In the genomic region with DNA sequence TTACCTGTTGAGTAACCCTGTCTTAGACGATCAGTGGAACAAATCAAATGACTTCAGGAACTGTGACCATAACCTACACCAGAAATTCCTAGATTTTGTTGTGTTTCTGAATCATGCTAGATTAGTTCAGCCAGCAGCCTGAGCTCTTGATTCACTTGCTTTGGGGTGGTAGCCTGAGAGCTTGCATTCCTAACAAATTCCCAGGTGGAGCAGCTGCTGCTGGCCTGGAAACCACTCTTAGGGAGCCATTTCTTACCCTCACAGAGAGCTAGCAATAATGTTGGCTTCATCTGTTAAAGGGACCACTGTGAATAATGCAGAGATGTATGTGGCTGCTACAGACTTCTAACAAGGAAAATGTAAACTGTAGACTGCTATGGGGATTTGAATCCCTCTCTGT, we compare ENCODE assay signal across 15 cellular contexts.
DNase-seq lines count a peak whose midpoint lies in the region; ATAC-seq, FAIRE-seq and TF ChIP-seq lines count a peak whose summit lies in the region.
"Had no signal": no experiment of that assay in that cellular context is flagged by ENCODE, and none has a peak within 500 bp of the region (broad histone marks: within the 10 kb centered on the region; RNA-seq: fewer than 3 reads in every experiment).

No MANE protein-coding gene starts in this region.

- no peak overlapping the region for H3K56ac ChIP-seq in H1 (replicated peaks; ENCODE audit: insufficient read length, low read depth, low read length)

- TF ChIP-seq CTCF in H1 (IDR thresholded peaks at IDR 0.05; ENCODE audit: control extremely low read depth in 1 of 3, insufficient read depth in 1 of 3, low read depth in 1 of 3, low read length in 3 of 3) (no peak), transverse colon (IDR thresholded peaks at IDR 0.05) (no peak), pancreas (IDR thresholded peaks at IDR 0.05) (no peak)

- H3K14ac ChIP-seq in H1 (ENCODE audit: insufficient read length) (no peak overlapping the region), neuronal stem cell (ENCODE audit: low read length) (no peak overlapping the region)

- H3K9ac ChIP-seq in H1 (replicated peaks in 1 of 4; ENCODE audit: extremely low read depth in 1 of 4, low read depth in 3 of 4, low read length in 3 of 4) (no peak overlapping the region), neuronal stem cell (ENCODE audit: low read depth, low read length, poor library complexity) (no peak overlapping the region)
- H3K9ac ChIP-seq: BLaER1, GM23248 had no signal

- intact Hi-C loops in transverse colon (cut with DNase I; ENCODE audit: low total_unique reads) (no loop called here), pancreas (cut with DNase I) (no loop called here)

- TF ChIP-seq EP300 in H1 (IDR thresholded peaks at IDR 0.05; ENCODE audit: borderline replicate concordance in 1 of 2, low read depth in 2 of 2, low read length in 2 of 2) (no peak), transverse colon (IDR thresholded peaks at IDR 0.05; ENCODE audit: low read depth) (no peak)

- no peak for FAIRE-seq in H1 (lab: Jason Lieb, UNC)
- FAIRE-seq in pancreas (lab: Jason Lieb, UNC), result no peak

- H2BK5ac ChIP-seq in H1 (ENCODE audit: low read depth, low read length), result no peak overlapping the region
- H2BK5ac ChIP-seq in neuronal stem cell (ENCODE audit: low read length), result no peak overlapping the region

- H3K79me2 ChIP-seq in H1 (ENCODE audit: control insufficient read depth in 1 of 2, insufficient read depth in 2 of 2, low read length in 2 of 2), result no peaks in the 10 kb centered on the region

- in situ Hi-C loops in transverse colon (cut with MboI; ENCODE audit: low pct_ligation_motif_present in 1 of 4, low pct_unique_long_range_greater_than_20kb in 1 of 4, low sequenced_read_pairs in 3 of 4), result no loop called here

- no peak overlapping the region for H4K91ac ChIP-seq in H1 (replicated peaks; ENCODE audit: insufficient read length, low read length)
- no peak overlapping the region for H4K91ac ChIP-seq in neuronal stem cell (ENCODE audit: low read depth, low read length, poor library complexity)

- 92% methylated on average over 1 of the region's 1 CpG; no CpG with 5 or more reads in 1 of the 2 experiments for WGBS in H1 (ENCODE audit: extremely low coverage in 1 of 2, insufficient coverage in 1 of 2, insufficient read length in 1 of 2, insufficient replicate concordance in 2 of 2, low coverage in 1 of 2, low lambda C conversion rate in 2 of 2, missing lambda C conversion rate in 1 of 2), 2 experiments
- no CpG with 5 or more reads among the region's 1 CpG for WGBS in neuronal stem cell (ENCODE audit: extremely low coverage in 2 of 2, insufficient read length in 2 of 2, insufficient replicate concordance in 1 of 2), 2 donors
- 69 to 80% methylated on average over 1 of the region's 1 CpG for WGBS in transverse colon (ENCODE audit: low coverage in 1 of 2), 2 donors
- WGBS in pancreas, 2 donors, result 28 to 46% methylated on average over 1 of the region's 1 CpG

- peak overlapping the region; percentile 76; the same call in 1 of the 2 replicates for H2AFZ ChIP-seq in H1 (ENCODE audit: low read length)
- H2AFZ ChIP-seq in neuronal stem cell (ENCODE audit: low read length), result peak overlapping the region; percentile 43
- H2AFZ ChIP-seq: GM23248 had no signal

- TF ChIP-seq RAD21 in H1 (IDR thresholded peaks at IDR 0.05 in 1 of 2, conservative IDR thresholded peaks at IDR 0.05 in 1 of 2; ENCODE audit: low read depth in 2 of 2, low read length in 2 of 2), result no peak

- POLR2A ChIA-PET in H1 (lab: Charles Lee; ENCODE audit: partially characterized antibody), result no interaction called here

- H3K27ac ChIP-seq in H1 (ENCODE audit: low read depth, low read length), result no peak overlapping the region
- H3K27ac ChIP-seq in neuronal stem cell (replicated peaks; ENCODE audit: low read length), result no peak overlapping the region
- no peak overlapping the region for H3K27ac ChIP-seq in transverse colon
- H3K27ac ChIP-seq in pancreas, result no peak overlapping the region
- H3K27ac ChIP-seq: BLaER1, GM23248, HL-60 had no signal

- TF ChIP-seq POLR2A in H1 (IDR thresholded peaks at IDR 0.05; ENCODE audit: control extremely low read depth in 1 of 2, low read depth in 2 of 2, low read length in 2 of 2) (no peak), transverse colon (IDR thresholded peaks at IDR 0.05) (no peak)

- DNase-seq in ELF-1 (ENCODE audit: low read depth, low spot score), result peak; percentile 11
- no peak for DNase-seq in H1 (ENCODE audit: low read depth in 1 of 2, low spot score in 2 of 2)
- DNase-seq in iPS-NIHi11 (ENCODE audit: low spot score), result peak; percentile 6
- no peak for DNase-seq in neuronal stem cell (ENCODE audit: low spot score)
- no peak for DNase-seq in transverse colon
- DNase-seq in pancreas, result no peak
- DNase-seq in NCI-H1694 treated with DMSO at 0.1 percent for 48 hours (lab: John Stamatoyannopoulos, UW), result no peak
- DNase-seq: 8988T; AML-193; Caco-2; CD8-positive, alpha-beta memory T cell; GM23248; H9 had no signal

- H2BK120ac ChIP-seq in H1 (replicated peaks; ENCODE audit: low read depth, low read length) (no peak overlapping the region), neuronal stem cell (ENCODE audit: low read depth, low read length) (no peak overlapping the region)

- CTCF ChIA-PET in H1 (lab: Charles Lee; ENCODE audit: partially characterized antibody), result interaction anchor here (0.6 to 1.0 kb wide), 4 partner anchors 13 to 871 kb away, joined by 3 to 4 read pairs (median 3); no protein-coding TSS in a partner anchor

- H3K36me3 ChIP-seq in H1 (ENCODE audit: control insufficient read depth in 2 of 4, insufficient read depth in 4 of 4, low read length in 3 of 4) (no peaks in the 10 kb centered on the region), neuronal stem cell (replicated peaks in 1 of 2; ENCODE audit: control insufficient read depth in 2 of 2, insufficient read depth in 2 of 2, low read length in 2 of 2) (no peaks in the 10 kb centered on the region), transverse colon (no peaks in the 10 kb centered on the region), pancreas (no peaks in the 10 kb centered on the region)
- H3K36me3 ChIP-seq: BLaER1 had no signal

- H3K27me3 ChIP-seq in H1 (replicated peaks in 1 of 4; ENCODE audit: control insufficient read depth in 3 of 4, extremely low read depth in 1 of 4, insufficient read depth in 3 of 4, low read length in 3 of 4) (no peaks in the 10 kb centered on the region), neuronal stem cell (ENCODE audit: control insufficient read depth in 3 of 3, insufficient read depth in 3 of 3, low read depth in 1 of 3, low read length in 3 of 3) (no peaks in the 10 kb centered on the region), transverse colon (no peaks in the 10 kb centered on the region), pancreas (no peaks in the 10 kb centered on the region)
- H3K27me3 ChIP-seq: BLaER1 had no signal

- H4K8ac ChIP-seq in H1 (ENCODE audit: extremely low read depth, insufficient read depth, low read length) (no peak overlapping the region), neuronal stem cell (ENCODE audit: low read depth, low read length) (no peak overlapping the region)

- H3K18ac ChIP-seq in H1 (ENCODE audit: extremely low read depth, low read length), result no peak overlapping the region
- H3K18ac ChIP-seq in neuronal stem cell (ENCODE audit: low read length), result no peak overlapping the region

- H2BK15ac ChIP-seq in H1 (ENCODE audit: low read length), result no peak overlapping the region
- no peak overlapping the region for H2BK15ac ChIP-seq in neuronal stem cell (ENCODE audit: low read length)

- H3K4me2 ChIP-seq in H1 (ENCODE audit: insufficient read depth in 1 of 2, low read depth in 2 of 2, low read length in 2 of 2) (no peak overlapping the region), neuronal stem cell (ENCODE audit: insufficient read depth, low read length, poor library complexity, severe bottlenecking) (no peak overlapping the region)
- H3K4me2 ChIP-seq: BLaER1 had no signal

- H3K23ac ChIP-seq in H1 (ENCODE audit: insufficient read length) (no peak overlapping the region), neuronal stem cell (ENCODE audit: low read depth, low read length, poor library complexity) (no peak overlapping the region)

- H3K4me1 ChIP-seq in H1 (replicated peaks in 1 of 4; ENCODE audit: control insufficient read depth in 3 of 4, insufficient read depth in 4 of 4, low read length in 3 of 4) (no peaks in the 10 kb centered on the region), neuronal stem cell (ENCODE audit: control insufficient read depth in 2 of 2, insufficient read depth in 1 of 2, low read depth in 1 of 2, low read length in 2 of 2) (no peaks in the 10 kb centered on the region), transverse colon (no peaks in the 10 kb centered on the region), pancreas (no peaks in the 10 kb centered on the region)
- H3K4me1 ChIP-seq: Caco-2 had no signal

- H2BK20ac ChIP-seq in H1 (ENCODE audit: low read length), result no peak overlapping the region

- no peaks in the 10 kb centered on the region for H3K23me2 ChIP-seq in H1 (ENCODE audit: low read depth, low read length)

- H3K79me1 ChIP-seq in H1 (ENCODE audit: low read depth, low read length), result no peaks in the 10 kb centered on the region
- no peaks in the 10 kb centered on the region for H3K79me1 ChIP-seq in neuronal stem cell (ENCODE audit: low read depth, low read length)

- ATAC-seq in pancreas, result no peak

- no peak overlapping the region for H4K5ac ChIP-seq in H1 (ENCODE audit: insufficient read length, low read depth, low read length)

- H3K4me3 ChIP-seq in H1 (ENCODE audit: extremely low read depth in 1 of 4, insufficient read depth in 2 of 4, low read depth in 3 of 4, low read length in 4 of 4), result no peak overlapping the region
- H3K4me3 ChIP-seq in neuronal stem cell (ENCODE audit: low read length in 2 of 2), result no peak overlapping the region
- H3K4me3 ChIP-seq in transverse colon, result no peak overlapping the region
- H3K4me3 ChIP-seq in pancreas, result no peak overlapping the region
- H3K4me3 ChIP-seq: BLaER1, GM23248 had no signal

- no peaks in the 10 kb centered on the region for H3K9me3 ChIP-seq in H1 (ENCODE audit: insufficient read depth in 2 of 2, low read depth in 1 of 2, low read length in 1 of 2)
- H3K9me3 ChIP-seq in neuronal stem cell (replicated peaks in 1 of 2; ENCODE audit: control insufficient read depth in 2 of 2, insufficient read depth in 1 of 2, low read depth in 1 of 2, low read length in 2 of 2), result no peaks in the 10 kb centered on the region
- H3K9me3 ChIP-seq in transverse colon, result no peaks in the 10 kb centered on the region
- no peaks in the 10 kb centered on the region for H3K9me3 ChIP-seq in pancreas
- H3K9me3 ChIP-seq: BLaER1, Caco-2 had no signal

- H2AK5ac ChIP-seq in H1 (ENCODE audit: low read depth, low read length), result no peak overlapping the region
- H2AK5ac ChIP-seq in neuronal stem cell (ENCODE audit: low read depth, low read length), result no peak overlapping the region

- H2BK12ac ChIP-seq in H1 (ENCODE audit: low read depth, low read length), result no peak overlapping the region
- no peak overlapping the region for H2BK12ac ChIP-seq in neuronal stem cell (ENCODE audit: low read length)

- no peaks in the 10 kb centered on the region for H4K20me1 ChIP-seq in H1 (replicated peaks in 1 of 2; ENCODE audit: control insufficient read depth in 1 of 2, insufficient read depth in 2 of 2, low read length in 2 of 2)
- H4K20me1 ChIP-seq: BLaER1 had no signal

- H3K4ac ChIP-seq in H1 (replicated peaks; ENCODE audit: insufficient read length, low read depth, low read length) (no peak overlapping the region), neuronal stem cell (ENCODE audit: low read length) (no peak overlapping the region)

Comparison
In these comparisons a context has a peak if more than half of its experiments do, and no peak if none do; other contexts are left out.
1. DNase-seq: peak in ELF-1 (single experiment) and iPS-NIHi11 (single experiment); none in H1 (0 of 2), neuronal stem cell (single experiment), transverse colon (single experiment), pancreas (0 of 6) and NCI-H1694 treated with DMSO at 0.1 percent for 48 hours (single experiment).